15 cellular contexts compared by ENCODE assay signal in genomic region chr22:39184586-39185577, GRCh38. TPM values are rescaled to one million over a fixed set of nuclear protein-coding genes. Genes with fewer than 3 reads are reported as not detected.
DNase-seq lines count a peak whose midpoint lies in the region; ATAC-seq and TF ChIP-seq lines count a peak whose summit lies in the region.
"Had no signal": no experiment of that assay in that cellular context is flagged by ENCODE, and none has a peak within 500 bp of the region (broad histone marks: within the 10 kb centered on the region; RNA-seq: fewer than 3 reads in every experiment).

No MANE protein-coding gene starts in this region.

- H3K36me3 Mint-ChIP-seq in endothelial cell (ENCODE audit: low read depth, unreplicated experiment): no peaks in the 10 kb centered on the region

- no peaks in the 10 kb centered on the region for H3K4me1 ChIP-seq in right lobe of liver
- peaks cover 0 to 21% (median 14%) of the 10 kb centered on the region in 5 donors for H3K4me1 ChIP-seq in subcutaneous abdominal adipose tissue (ENCODE audit: control insufficient read depth in 5 of 5, insufficient read depth in 5 of 5, low read length in 5 of 5)

- peak overlapping the region; percentile 21 to 37 (median 29) for H3K27ac ChIP-seq in right lobe of liver
- H3K27ac ChIP-seq in subcutaneous abdominal adipose tissue (ENCODE audit: low read depth, low read length): peak overlapping the region; percentile 57
- H3K27ac ChIP-seq: C4-2B, tibial artery had no signal

- H3K9me3 Mint-ChIP-seq in endothelial cell (ENCODE audit: unreplicated experiment): no peaks in the 10 kb centered on the region

- 50% methylated on average over 12 of the region's 23 CpGs for WGBS in right lobe of liver (ENCODE audit: insufficient coverage, low coverage, low lambda C conversion rate, missing lambda C conversion rate)

- H3K27me3 ChIP-seq in right lobe of liver (no peaks in the 10 kb centered on the region), subcutaneous abdominal adipose tissue (ENCODE audit: control insufficient read depth in 5 of 5, insufficient read depth in 4 of 5, low read length in 5 of 5) (peaks cover 0 to 9% (median 0%) of the 10 kb centered on the region in 5 donors)

- H3K27me3 Mint-ChIP-seq in endothelial cell (ENCODE audit: unreplicated experiment): peaks cover 8% of the 10 kb centered on the region
- H3K27me3 Mint-ChIP-seq: progenitor cell of endocrine pancreas had no signal

- TF ChIP-seq POLR2A in right lobe of liver (IDR thresholded peaks at IDR 0.05): no peak

- DNase-seq in endothelial cell (ENCODE audit: low spot score): no peak
- DNase-seq in right lobe of liver: no peak
- no peak for DNase-seq in activated T-cell treated with anti-CD3 and anti-CD28 coated beads for 4 hours
- DNase-seq: GOT3, islet precursor cell, KG1 had no signal

- no peaks in the 10 kb centered on the region for H3K9me3 ChIP-seq in right lobe of liver
- H3K9me3 ChIP-seq in subcutaneous abdominal adipose tissue (ENCODE audit: control insufficient read depth in 5 of 5, low read length in 5 of 5): peaks cover 0 to 10% (median 6%) of the 10 kb centered on the region in 5 donors

- TF ChIP-seq CTCF in endothelial cell (IDR thresholded peaks at IDR 0.05; ENCODE audit: unreplicated experiment) (no peak), right lobe of liver (IDR thresholded peaks at IDR 0.05) (no peak)

- ATAC-seq in right lobe of liver (peak in 2 of 4 donors; percentile 7 to 43), GM21528 (IDR thresholded peaks at IDR 0.05; ENCODE audit: low FRiP score, unreplicated experiment) (no peak), GM19035 (IDR thresholded peaks at IDR 0.05; ENCODE audit: unreplicated experiment) (no peak), HG03175 (IDR thresholded peaks at IDR 0.05; ENCODE audit: unreplicated experiment) (no peak)
- ATAC-seq: PC-3 had no signal

- H3K4me3 Mint-ChIP-seq in endothelial cell (ENCODE audit: unreplicated experiment): no peak overlapping the region

- peaks cover 5% of the 10 kb centered on the region for H3K4me1 Mint-ChIP-seq in endothelial cell (ENCODE audit: unreplicated experiment)

- H3K36me3 ChIP-seq in right lobe of liver (no peaks in the 10 kb centered on the region), subcutaneous abdominal adipose tissue (ENCODE audit: control insufficient read depth in 5 of 5, insufficient read depth in 5 of 5, low read length in 5 of 5) (no peaks in the 10 kb centered on the region)
- H3K36me3 ChIP-seq: tibial artery had no signal

- H3K9ac ChIP-seq in subcutaneous abdominal adipose tissue (ENCODE audit: low read length in 5 of 5): peak overlapping the region in 2 of 5 donors; percentile 30 to 40

- H3K27ac Mint-ChIP-seq in endothelial cell (ENCODE audit: unreplicated experiment): peak overlapping the region; percentile 85
- H3K27ac Mint-ChIP-seq: progenitor cell of endocrine pancreas had no signal

- intact Hi-C loops in right lobe of liver (cut with DNase I): no loop called here

- H3K4me3 ChIP-seq in right lobe of liver (no peak overlapping the region), subcutaneous abdominal adipose tissue (ENCODE audit: low read depth in 1 of 5, low read length in 5 of 5) (no peak overlapping the region)
- H3K4me3 ChIP-seq: tibial artery had no signal

TF ChIP-seq in PFSK-1, 5 proteins besides CTCF, POLR2A, EP300 and RAD21:
- TF ChIP-seq TAF1 (IDR thresholded peaks at IDR 0.05; ENCODE audit: borderline replicate concordance, insufficient read depth, low read length): no peak
- TF ChIP-seq FOXP2 (optimal IDR thresholded peaks at IDR 0.05; ENCODE audit: borderline replicate concordance, extremely low read depth, extremely low read length, insufficient read depth): peak; percentile 61
- no peak for TF ChIP-seq REST (IDR thresholded peaks at IDR 0.05; ENCODE audit: insufficient read depth in 1 of 2, low read depth in 2 of 2, low read length in 2 of 2)
- TF ChIP-seq SIN3A (IDR thresholded peaks at IDR 0.05; ENCODE audit: borderline replicate concordance, insufficient read depth, low read length): no peak

RNA-seq across cellular contexts. Expression of gene CBX7, which starts 32.4 kb away (rescaled TPM):
- polyA plus RNA-seq in PFSK-1 (2012; ENCODE audit: insufficient read length, low read depth): 4.5 TPM
- total RNA-seq in endothelial cell (ENCODE audit: unreplicated experiment) (3.5 TPM), right lobe of liver (10 to 100 TPM in 5 of 6 experiments, 1 to 10 TPM in 1; 8.0 to 14.5 (median 12.9) TPM)

RNA-seq across cellular contexts. Expression of gene PDGFB, which starts 59.9 kb away (rescaled TPM):
- 6.1 TPM for polyA plus RNA-seq in PFSK-1 (2012; ENCODE audit: insufficient read length, low read depth)
- 53.4 TPM for total RNA-seq in endothelial cell (ENCODE audit: unreplicated experiment)
- total RNA-seq in right lobe of liver: 10 to 100 TPM in 1 of 6 experiments, 1 to 10 TPM in 4, under 1 TPM in 1; 0.90 to 10.2 (median 3.3) TPM
